Comparison of ENCODE assay signal across 1 cellular context in the genomic region with DNA sequence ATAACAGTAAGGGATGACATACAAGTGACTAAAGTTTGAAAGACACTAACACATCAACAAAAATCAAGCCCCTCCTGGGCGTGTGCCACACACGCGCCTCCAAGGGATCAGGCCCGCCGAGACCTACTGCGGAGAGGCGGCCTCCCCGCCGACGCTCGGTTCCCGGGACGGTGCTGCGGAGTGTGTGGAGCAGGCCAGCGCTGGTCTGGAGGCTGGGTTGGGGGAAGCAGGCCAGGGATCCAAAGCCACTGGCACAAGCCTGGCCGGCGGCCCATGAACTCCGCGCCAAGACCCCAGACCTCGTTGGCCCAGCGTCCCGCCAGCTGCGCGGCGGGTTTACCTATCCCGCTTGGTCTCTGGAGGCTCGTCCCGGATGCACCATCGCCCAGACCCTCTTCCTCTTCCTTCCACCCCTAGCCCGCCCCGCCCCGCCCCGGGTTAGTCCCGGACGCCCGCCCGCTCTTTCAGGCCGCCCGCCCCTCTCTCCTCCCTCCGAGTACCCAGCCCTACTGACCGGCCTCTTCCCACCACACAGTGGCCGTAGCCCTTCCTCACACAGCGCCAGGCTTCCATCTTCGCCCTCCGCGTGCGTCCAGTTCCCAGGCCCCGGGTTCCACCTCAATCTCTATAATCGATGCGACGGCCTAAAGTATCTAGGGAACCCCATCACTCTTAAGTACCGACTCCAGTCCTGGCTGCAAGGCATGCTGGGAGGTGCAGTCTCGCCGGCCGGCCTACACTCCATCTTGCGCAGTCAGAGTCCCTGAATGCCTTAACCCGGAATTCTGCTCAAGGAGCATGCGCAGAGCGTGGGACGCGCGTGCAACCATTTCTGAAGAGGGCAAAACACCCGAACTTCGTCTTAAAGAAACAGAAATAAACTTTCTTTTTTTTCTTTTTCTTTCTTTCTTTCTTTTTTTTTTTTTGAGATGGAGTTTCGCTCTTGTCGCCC.
TF ChIP-seq lines count a peak whose summit lies in the region.

A gene with protein sequence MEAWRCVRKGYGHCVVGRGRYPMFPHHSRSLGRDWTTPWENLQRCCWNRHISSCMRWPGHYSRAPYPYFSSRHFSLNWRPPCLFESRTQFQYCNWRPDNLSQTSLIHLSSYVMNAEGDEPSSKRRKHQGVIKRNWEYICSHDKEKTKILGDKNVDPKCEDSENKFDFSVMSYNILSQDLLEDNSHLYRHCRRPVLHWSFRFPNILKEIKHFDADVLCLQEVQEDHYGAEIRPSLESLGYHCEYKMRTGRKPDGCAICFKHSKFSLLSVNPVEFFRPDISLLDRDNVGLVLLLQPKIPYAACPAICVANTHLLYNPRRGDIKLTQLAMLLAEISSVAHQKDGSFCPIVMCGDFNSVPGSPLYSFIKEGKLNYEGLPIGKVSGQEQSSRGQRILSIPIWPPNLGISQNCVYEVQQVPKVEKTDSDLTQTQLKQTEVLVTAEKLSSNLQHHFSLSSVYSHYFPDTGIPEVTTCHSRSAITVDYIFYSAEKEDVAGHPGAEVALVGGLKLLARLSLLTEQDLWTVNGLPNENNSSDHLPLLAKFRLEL (minus strand): TSS at position 769 of the 952 bp plus-strand sequence. CDS start 196 bp downstream, at position 573.

TF ChIP-seq in K562, 482 proteins besides CTCF, POLR2A, EP300 and RAD21 (continued from another document and continues in another):
- TF ChIP-seq, protein P1, sequence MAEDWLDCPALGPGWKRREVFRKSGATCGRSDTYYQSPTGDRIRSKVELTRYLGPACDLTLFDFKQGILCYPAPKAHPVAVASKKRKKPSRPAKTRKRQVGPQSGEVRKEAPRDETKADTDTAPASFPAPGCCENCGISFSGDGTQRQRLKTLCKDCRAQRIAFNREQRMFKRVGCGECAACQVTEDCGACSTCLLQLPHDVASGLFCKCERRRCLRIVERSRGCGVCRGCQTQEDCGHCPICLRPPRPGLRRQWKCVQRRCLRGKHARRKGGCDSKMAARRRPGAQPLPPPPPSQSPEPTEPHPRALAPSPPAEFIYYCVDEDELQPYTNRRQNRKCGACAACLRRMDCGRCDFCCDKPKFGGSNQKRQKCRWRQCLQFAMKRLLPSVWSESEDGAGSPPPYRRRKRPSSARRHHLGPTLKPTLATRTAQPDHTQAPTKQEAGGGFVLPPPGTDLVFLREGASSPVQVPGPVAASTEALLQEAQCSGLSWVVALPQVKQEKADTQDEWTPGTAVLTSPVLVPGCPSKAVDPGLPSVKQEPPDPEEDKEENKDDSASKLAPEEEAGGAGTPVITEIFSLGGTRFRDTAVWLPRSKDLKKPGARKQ (CRISPR knock-in tag; IDR thresholded peaks at IDR 0.05), result no peak
- TF ChIP-seq TSC22D4 (tag; IDR thresholded peaks at IDR 0.05) (no peak), HNRNPLL (IDR thresholded peaks at IDR 0.05; ENCODE audit: low read depth, low read length, poor library complexity, severe bottlenecking) (peak; percentile 92), TEAD4 (IDR thresholded peaks at IDR 0.05; ENCODE audit: low read length) (peak; percentile 75), TEAD4 (CRISPR knock-in tag; IDR thresholded peaks at IDR 0.05; ENCODE audit: borderline replicate concordance) (no peak; the same call in 1 of the 2 replicates), ZNF583 (CRISPR knock-in tag; IDR thresholded peaks at IDR 0.05) (peak; percentile 12; the same call in 1 of the 2 replicates), RBM15 (IDR thresholded peaks at IDR 0.05; ENCODE audit: insufficient read depth, low read length) (no peak), MAZ (CRISPR knock-in tag; conservative IDR thresholded peaks at IDR 0.05 in 1 of 2, IDR thresholded peaks at IDR 0.05 in 1 of 2) (peak; percentile 50 to 70), HDGF (IDR thresholded peaks at IDR 0.05) (no peak), ZFP30 (CRISPR knock-in tag; IDR thresholded peaks at IDR 0.05; ENCODE audit: borderline replicate concordance) (no peak), TAF1 (IDR thresholded peaks at IDR 0.05; ENCODE audit: control insufficient read depth, extremely low read depth, insufficient read depth, low read length, severe bottlenecking) (peak; percentile 70), KDM1A (IDR thresholded peaks at IDR 0.05) (peak in 1 of 2 experiments; percentile 68; a peak in 3 of 4 replicates), PHF21A (IDR thresholded peaks at IDR 0.05; ENCODE audit: borderline replicate concordance, low read depth) (0 out of 2 replicates have a peak, but pooled peaks have one; percentile 36), SMARCC2 (IDR thresholded peaks at IDR 0.05; ENCODE audit: low read depth) (no peak), PML (IDR thresholded peaks at IDR 0.05; ENCODE audit: low read length) (peak; percentile 47; the same call in 1 of the 2 replicates), SMAD2 (IDR thresholded peaks at IDR 0.05; ENCODE audit: low read depth, low read length) (no peak), CBFB (CRISPR knock-in tag; IDR thresholded peaks at IDR 0.05) (no peak)
- TF ChIP-seq, protein P2, sequence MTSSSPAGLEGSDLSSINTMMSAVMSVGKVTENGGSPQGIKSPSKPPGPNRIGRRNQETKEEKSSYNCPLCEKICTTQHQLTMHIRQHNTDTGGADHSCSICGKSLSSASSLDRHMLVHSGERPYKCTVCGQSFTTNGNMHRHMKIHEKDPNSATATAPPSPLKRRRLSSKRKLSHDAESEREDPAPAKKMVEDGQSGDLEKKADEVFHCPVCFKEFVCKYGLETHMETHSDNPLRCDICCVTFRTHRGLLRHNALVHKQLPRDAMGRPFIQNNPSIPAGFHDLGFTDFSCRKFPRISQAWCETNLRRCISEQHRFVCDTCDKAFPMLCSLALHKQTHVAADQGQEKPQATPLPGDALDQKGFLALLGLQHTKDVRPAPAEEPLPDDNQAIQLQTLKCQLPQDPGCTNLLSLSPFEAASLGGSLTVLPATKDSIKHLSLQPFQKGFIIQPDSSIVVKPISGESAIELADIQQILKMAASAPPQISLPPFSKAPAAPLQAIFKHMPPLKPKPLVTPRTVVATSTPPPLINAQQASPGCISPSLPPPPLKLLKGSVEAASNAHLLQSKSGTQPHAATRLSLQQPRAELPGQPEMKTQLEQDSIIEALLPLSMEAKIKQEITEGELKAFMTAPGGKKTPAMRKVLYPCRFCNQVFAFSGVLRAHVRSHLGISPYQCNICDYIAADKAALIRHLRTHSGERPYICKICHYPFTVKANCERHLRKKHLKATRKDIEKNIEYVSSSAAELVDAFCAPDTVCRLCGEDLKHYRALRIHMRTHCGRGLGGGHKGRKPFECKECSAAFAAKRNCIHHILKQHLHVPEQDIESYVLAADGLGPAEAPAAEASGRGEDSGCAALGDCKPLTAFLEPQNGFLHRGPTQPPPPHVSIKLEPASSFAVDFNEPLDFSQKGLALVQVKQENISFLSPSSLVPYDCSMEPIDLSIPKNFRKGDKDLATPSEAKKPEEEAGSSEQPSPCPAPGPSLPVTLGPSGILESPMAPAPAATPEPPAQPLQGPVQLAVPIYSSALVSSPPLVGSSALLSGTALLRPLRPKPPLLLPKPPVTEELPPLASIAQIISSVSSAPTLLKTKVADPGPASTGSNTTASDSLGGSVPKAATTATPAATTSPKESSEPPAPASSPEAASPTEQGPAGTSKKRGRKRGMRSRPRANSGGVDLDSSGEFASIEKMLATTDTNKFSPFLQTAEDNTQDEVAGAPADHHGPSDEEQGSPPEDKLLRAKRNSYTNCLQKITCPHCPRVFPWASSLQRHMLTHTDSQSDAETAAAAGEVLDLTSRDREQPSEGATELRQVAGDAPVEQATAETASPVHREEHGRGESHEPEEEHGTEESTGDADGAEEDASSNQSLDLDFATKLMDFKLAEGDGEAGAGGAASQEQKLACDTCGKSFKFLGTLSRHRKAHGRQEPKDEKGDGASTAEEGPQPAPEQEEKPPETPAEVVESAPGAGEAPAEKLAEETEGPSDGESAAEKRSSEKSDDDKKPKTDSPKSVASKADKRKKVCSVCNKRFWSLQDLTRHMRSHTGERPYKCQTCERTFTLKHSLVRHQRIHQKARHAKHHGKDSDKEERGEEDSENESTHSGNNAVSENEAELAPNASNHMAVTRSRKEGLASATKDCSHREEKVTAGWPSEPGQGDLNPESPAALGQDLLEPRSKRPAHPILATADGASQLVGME (CRISPR knock-in tag; IDR thresholded peaks at IDR 0.05), result peak; percentile 88
- TF ChIP-seq, protein P3, sequence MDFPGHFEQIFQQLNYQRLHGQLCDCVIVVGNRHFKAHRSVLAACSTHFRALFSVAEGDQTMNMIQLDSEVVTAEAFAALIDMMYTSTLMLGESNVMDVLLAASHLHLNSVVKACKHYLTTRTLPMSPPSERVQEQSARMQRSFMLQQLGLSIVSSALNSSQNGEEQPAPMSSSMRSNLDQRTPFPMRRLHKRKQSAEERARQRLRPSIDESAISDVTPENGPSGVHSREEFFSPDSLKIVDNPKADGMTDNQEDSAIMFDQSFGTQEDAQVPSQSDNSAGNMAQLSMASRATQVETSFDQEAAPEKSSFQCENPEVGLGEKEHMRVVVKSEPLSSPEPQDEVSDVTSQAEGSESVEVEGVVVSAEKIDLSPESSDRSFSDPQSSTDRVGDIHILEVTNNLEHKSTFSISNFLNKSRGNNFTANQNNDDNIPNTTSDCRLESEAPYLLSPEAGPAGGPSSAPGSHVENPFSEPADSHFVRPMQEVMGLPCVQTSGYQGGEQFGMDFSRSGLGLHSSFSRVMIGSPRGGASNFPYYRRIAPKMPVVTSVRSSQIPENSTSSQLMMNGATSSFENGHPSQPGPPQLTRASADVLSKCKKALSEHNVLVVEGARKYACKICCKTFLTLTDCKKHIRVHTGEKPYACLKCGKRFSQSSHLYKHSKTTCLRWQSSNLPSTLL (IDR thresholded peaks at IDR 0.05), result no peak
- TF ChIP-seq, protein P4, sequence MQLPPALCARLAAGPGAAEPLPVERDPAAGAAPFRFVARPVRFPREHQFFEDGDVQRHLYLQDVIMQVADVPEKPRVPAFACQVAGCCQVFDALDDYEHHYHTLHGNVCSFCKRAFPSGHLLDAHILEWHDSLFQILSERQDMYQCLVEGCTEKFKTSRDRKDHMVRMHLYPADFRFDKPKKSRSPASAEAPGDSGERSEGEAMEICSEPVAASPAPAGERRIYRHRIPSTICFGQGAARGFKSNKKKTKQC (CRISPR knock-in tag; IDR thresholded peaks at IDR 0.05), result peak; percentile 91
- TF ChIP-seq, protein P5, sequence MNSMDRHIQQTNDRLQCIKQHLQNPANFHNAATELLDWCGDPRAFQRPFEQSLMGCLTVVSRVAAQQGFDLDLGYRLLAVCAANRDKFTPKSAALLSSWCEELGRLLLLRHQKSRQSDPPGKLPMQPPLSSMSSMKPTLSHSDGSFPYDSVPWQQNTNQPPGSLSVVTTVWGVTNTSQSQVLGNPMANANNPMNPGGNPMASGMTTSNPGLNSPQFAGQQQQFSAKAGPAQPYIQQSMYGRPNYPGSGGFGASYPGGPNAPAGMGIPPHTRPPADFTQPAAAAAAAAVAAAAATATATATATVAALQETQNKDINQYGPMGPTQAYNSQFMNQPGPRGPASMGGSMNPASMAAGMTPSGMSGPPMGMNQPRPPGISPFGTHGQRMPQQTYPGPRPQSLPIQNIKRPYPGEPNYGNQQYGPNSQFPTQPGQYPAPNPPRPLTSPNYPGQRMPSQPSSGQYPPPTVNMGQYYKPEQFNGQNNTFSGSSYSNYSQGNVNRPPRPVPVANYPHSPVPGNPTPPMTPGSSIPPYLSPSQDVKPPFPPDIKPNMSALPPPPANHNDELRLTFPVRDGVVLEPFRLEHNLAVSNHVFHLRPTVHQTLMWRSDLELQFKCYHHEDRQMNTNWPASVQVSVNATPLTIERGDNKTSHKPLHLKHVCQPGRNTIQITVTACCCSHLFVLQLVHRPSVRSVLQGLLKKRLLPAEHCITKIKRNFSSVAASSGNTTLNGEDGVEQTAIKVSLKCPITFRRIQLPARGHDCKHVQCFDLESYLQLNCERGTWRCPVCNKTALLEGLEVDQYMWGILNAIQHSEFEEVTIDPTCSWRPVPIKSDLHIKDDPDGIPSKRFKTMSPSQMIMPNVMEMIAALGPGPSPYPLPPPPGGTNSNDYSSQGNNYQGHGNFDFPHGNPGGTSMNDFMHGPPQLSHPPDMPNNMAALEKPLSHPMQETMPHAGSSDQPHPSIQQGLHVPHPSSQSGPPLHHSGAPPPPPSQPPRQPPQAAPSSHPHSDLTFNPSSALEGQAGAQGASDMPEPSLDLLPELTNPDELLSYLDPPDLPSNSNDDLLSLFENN (IDR thresholded peaks at IDR 0.05; ENCODE audit: low read depth in 2 of 2, low read length in 2 of 2), result peak in 1 of 2 experiments; percentile 54; a peak in 2 of 4 replicates
- TF ChIP-seq, protein P6, sequence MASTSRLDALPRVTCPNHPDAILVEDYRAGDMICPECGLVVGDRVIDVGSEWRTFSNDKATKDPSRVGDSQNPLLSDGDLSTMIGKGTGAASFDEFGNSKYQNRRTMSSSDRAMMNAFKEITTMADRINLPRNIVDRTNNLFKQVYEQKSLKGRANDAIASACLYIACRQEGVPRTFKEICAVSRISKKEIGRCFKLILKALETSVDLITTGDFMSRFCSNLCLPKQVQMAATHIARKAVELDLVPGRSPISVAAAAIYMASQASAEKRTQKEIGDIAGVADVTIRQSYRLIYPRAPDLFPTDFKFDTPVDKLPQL (IDR thresholded peaks at IDR 0.05; ENCODE audit: extremely low read depth, insufficient read length), result no peak
- TF ChIP-seq, protein P7, sequence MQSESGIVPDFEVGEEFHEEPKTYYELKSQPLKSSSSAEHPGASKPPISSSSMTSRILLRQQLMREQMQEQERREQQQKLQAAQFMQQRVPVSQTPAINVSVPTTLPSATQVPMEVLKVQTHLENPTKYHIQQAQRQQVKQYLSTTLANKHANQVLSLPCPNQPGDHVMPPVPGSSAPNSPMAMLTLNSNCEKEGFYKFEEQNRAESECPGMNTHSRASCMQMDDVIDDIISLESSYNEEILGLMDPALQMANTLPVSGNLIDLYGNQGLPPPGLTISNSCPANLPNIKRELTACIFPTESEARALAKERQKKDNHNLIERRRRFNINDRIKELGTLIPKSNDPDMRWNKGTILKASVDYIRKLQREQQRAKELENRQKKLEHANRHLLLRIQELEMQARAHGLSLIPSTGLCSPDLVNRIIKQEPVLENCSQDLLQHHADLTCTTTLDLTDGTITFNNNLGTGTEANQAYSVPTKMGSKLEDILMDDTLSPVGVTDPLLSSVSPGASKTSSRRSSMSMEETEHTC (IDR thresholded peaks at IDR 0.05), result 0 out of 2 replicates have a peak, but pooled peaks have one; percentile 23
- TF ChIP-seq, protein P8, sequence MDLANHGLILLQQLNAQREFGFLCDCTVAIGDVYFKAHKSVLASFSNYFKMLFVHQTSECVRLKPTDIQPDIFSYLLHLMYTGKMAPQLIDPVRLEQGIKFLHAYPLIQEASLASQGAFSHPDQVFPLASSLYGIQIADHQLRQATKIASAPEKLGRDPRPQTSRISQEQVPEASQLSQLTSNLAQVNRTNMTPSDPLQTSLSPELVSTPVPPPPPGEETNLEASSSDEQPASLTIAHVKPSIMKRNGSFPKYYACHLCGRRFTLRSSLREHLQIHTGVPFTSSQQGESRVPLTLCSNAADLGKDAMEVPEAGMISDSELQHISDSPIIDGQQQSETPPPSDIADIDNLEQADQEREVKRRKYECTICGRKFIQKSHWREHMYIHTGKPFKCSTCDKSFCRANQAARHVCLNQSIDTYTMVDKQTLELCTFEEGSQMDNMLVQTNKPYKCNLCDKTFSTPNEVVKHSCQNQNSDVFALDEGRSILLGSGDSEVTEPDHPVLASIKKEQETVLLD (IDR thresholded peaks at IDR 0.05), result peak; percentile 96
